ENCODE assay signal across 1 cellular context in genomic region chr1:1697358-1698183, GRCh38.
TF ChIP-seq lines count a peak whose summit lies in the region.

No MANE protein-coding gene starts in this region.

TF ChIP-seq in K562, 482 proteins besides CTCF, POLR2A, EP300 and RAD21:
- peak; percentile 50 for TF ChIP-seq POLR2G (IDR thresholded peaks at IDR 0.05; ENCODE audit: low read depth, low read length)
TF ChIP-seq in K562: peak in this region for 1; not testable (repeated sequence) for 481.
